ENCODE assay signal across 8 cellular contexts in genomic region chr2:128261245-128262128, GRCh38. TPM values are rescaled to one million over a fixed set of nuclear protein-coding genes. Genes with fewer than 3 reads are reported as not detected.
A peak's percentile ranks its signal among the peaks of the same experiment; 100 is the strongest.
DNase-seq lines count a peak whose midpoint lies in the region; ATAC-seq, FAIRE-seq and TF ChIP-seq lines count a peak whose summit lies in the region.
"Had no signal": no experiment of that assay in that cellular context is flagged by ENCODE, and none has a peak within 500 bp of the region (broad histone marks: within the 10 kb centered on the region; RNA-seq: fewer than 3 reads in every experiment).

No MANE protein-coding gene starts in this region.

- peak overlapping the region; percentile 87 for H2AK9ac ChIP-seq in IMR-90 (replicated peaks; ENCODE audit: low read depth, low read length, poor library complexity)

- no peak overlapping the region for H3K27ac Mint-ChIP-seq in activated naive CD4-positive, alpha-beta T cell treated with anti-CD3 and anti-CD28 coated beads, Interleukin-2, amount 10 ng/mL, durations not matched to agents 7 days and 5 days
- H3K27ac Mint-ChIP-seq: activated naive CD4-positive, alpha-beta T cell treated with anti-CD3 and anti-CD28 coated beads for 36 hours had no signal

- H4K5ac ChIP-seq in IMR-90 (ENCODE audit: low read depth, low read length) = no peak overlapping the region

- H2BK5ac ChIP-seq in IMR-90 (ENCODE audit: low read depth, low read length, poor library complexity, severe bottlenecking) = no peak overlapping the region

- no peak overlapping the region for H3K4me3 Mint-ChIP-seq in activated naive CD4-positive, alpha-beta T cell treated with anti-CD3 and anti-CD28 coated beads, Interleukin-2, amount 10 ng/mL, durations not matched to agents 7 days and 5 days
- H3K4me3 Mint-ChIP-seq: activated naive CD4-positive, alpha-beta T cell treated with anti-CD3 and anti-CD28 coated beads for 36 hours had no signal

- no peaks in the 10 kb centered on the region for H3K36me3 Mint-ChIP-seq in activated naive CD4-positive, alpha-beta T cell treated with anti-CD3 and anti-CD28 coated beads, Interleukin-2, amount 10 ng/mL, durations not matched to agents 7 days and 5 days

- ATAC-seq in IMR-90 (ENCODE audit: low read depth) (peak; percentile 13), body of pancreas (peak; percentile 38)

- peak overlapping the region in 1 of 2 experiments; percentile 46; a peak in 1 of 4 replicates for H4K8ac ChIP-seq in IMR-90 (ENCODE audit: low read depth in 2 of 2, low read length in 2 of 2)

- peak overlapping the region; percentile 56; the same call in 1 of the 2 replicates for H2AK5ac ChIP-seq in IMR-90 (ENCODE audit: low read depth, low read length)

- CTCF ChIA-PET in IMR-90 (lab: Yijun Ruan, JAX) = no interaction called here
- CTCF ChIA-PET in activated naive CD4-positive, alpha-beta T cell treated with anti-CD3 and anti-CD28 coated beads, Interleukin-2, amount 10 ng/mL, durations not matched to agents 7 days and 5 days (lab: Charles Lee) = no interaction called here

- H3K4me3 ChIP-seq in IMR-90 (ENCODE audit: insufficient read depth, low read depth, low read length) (no peak overlapping the region), body of pancreas (no peak overlapping the region), keratinocyte (ENCODE audit: control insufficient read depth in 2 of 3, extremely low read depth in 1 of 3, insufficient read depth in 2 of 3, low read depth in 1 of 3, low read length in 3 of 3) (no peak overlapping the region)

- H3K4me1 ChIP-seq in IMR-90 (ENCODE audit: control insufficient read depth, insufficient read depth, low read length) (peaks cover 5% of the 10 kb centered on the region; the same call in 1 of the 2 replicates), body of pancreas (no peaks in the 10 kb centered on the region), keratinocyte (ENCODE audit: control insufficient read depth, extremely low read depth, insufficient read depth, low read length) (peaks cover 12% of the 10 kb centered on the region)

- H3K9me3 ChIP-seq in IMR-90 (ENCODE audit: control insufficient read depth, insufficient read depth, low read length) (peaks cover 3% of the 10 kb centered on the region; the same call in 1 of the 2 replicates), body of pancreas (no peaks in the 10 kb centered on the region), keratinocyte (ENCODE audit: control insufficient read depth, low read depth, low read length) (no peaks in the 10 kb centered on the region)

- dilution Hi-C loops in IMR-90 (cut with HindIII; ENCODE audit: low sequenced_read_pairs, unreplicated experiment) = no loop called here
- dilution Hi-C loops in keratinocyte (cut with MboI; ENCODE audit: extremely low pct_ligation_motif_present, low sequenced_read_pairs) = no loop called here

- TF ChIP-seq CTCF in IMR-90 (conservative IDR thresholded peaks at IDR 0.05; ENCODE audit: low read depth, low read length) (no peak), body of pancreas (IDR thresholded peaks at IDR 0.05) (no peak), keratinocyte (optimal IDR thresholded peaks at IDR 0.05 in 1 of 3, IDR thresholded peaks at IDR 0.05 in 1 of 3, conservative IDR thresholded peaks at IDR 0.05 in 1 of 3; ENCODE audit: extremely low read depth in 1 of 3, insufficient read depth in 2 of 3, low read length in 3 of 3) (no peak)

- H3K9me3 Mint-ChIP-seq in activated naive CD4-positive, alpha-beta T cell treated with anti-CD3 and anti-CD28 coated beads, Interleukin-2, amount 10 ng/mL, durations not matched to agents 7 days and 5 days = no peaks in the 10 kb centered on the region
- H3K9me3 Mint-ChIP-seq: activated naive CD4-positive, alpha-beta T cell treated with anti-CD3 and anti-CD28 coated beads for 36 hours had no signal

- H4K20me1 ChIP-seq in IMR-90 (ENCODE audit: insufficient read depth, low read length) = peaks cover 18% of the 10 kb centered on the region
- no peaks in the 10 kb centered on the region for H4K20me1 ChIP-seq in keratinocyte (ENCODE audit: control insufficient read depth, extremely low read depth, insufficient read depth, low read length)

- H3K9me1 ChIP-seq in IMR-90 (ENCODE audit: insufficient read depth, low read length) = peaks cover 9% of the 10 kb centered on the region; the same call in 1 of the 2 replicates
- no peaks in the 10 kb centered on the region for H3K9me1 ChIP-seq in keratinocyte (ENCODE audit: control insufficient read depth, extremely low read depth, insufficient read depth, low read length)

- peaks cover 12% of the 10 kb centered on the region for H3K27me3 Mint-ChIP-seq in activated naive CD4-positive, alpha-beta T cell treated with anti-CD3 and anti-CD28 coated beads, Interleukin-2, amount 10 ng/mL, durations not matched to agents 7 days and 5 days

- no peak for TF ChIP-seq RAD21 in IMR-90 (IDR thresholded peaks at IDR 0.05; ENCODE audit: low read length)

- in situ Hi-C loops in IMR-90 (cut with MboI; ENCODE audit: low sequenced_read_pairs) = no loop called here

- H2BK120ac ChIP-seq in IMR-90 (ENCODE audit: low read depth, low read length) = peak overlapping the region; percentile 36

- peak overlapping the region; percentile 39 for H4K91ac ChIP-seq in IMR-90 (ENCODE audit: insufficient read depth, low read depth, low read length)

- H3K4ac ChIP-seq in IMR-90 (ENCODE audit: low read depth, low read length) = peak overlapping the region; percentile 60

- H3K36me3 ChIP-seq in IMR-90 (ENCODE audit: control insufficient read depth, insufficient read depth, low read length) = peaks cover 16% of the 10 kb centered on the region; the same call in 1 of the 2 replicates
- H3K36me3 ChIP-seq in body of pancreas (replicated peaks in 1 of 2; ENCODE audit: insufficient read depth in 1 of 2, low read depth in 2 of 2) = no peaks in the 10 kb centered on the region
- H3K36me3 ChIP-seq in keratinocyte (ENCODE audit: control insufficient read depth in 2 of 2, extremely low read depth in 1 of 2, insufficient read depth in 2 of 2, low read length in 2 of 2) = no peaks in the 10 kb centered on the region

- H3K27ac ChIP-seq in IMR-90 (ENCODE audit: insufficient read depth, low read length) (peak overlapping the region; percentile 9; the same call in 1 of the 2 replicates), body of pancreas (peak overlapping the region in 1 of 4 donors; percentile 10), keratinocyte (ENCODE audit: control insufficient read depth, insufficient read depth, low read length) (no peak overlapping the region), substantia nigra (ENCODE audit: low read depth, low read length, poor library complexity, severe bottlenecking) (peak overlapping the region; percentile 70)

- no peak overlapping the region for H2BK20ac ChIP-seq in IMR-90 (ENCODE audit: low read depth, low read length)

- FAIRE-seq in keratinocyte (lab: Jason Lieb, UNC) (no peak), H54 (lab: Jason Lieb, UNC) (no peak)

- H3K18ac ChIP-seq in IMR-90 (ENCODE audit: low read depth, low read length) = no peak overlapping the region; the same call in 1 of the 2 replicates

- DNase-seq in IMR-90 (no peak), body of pancreas (no peak), keratinocyte (ENCODE audit: low read depth, low spot score) (no peak), substantia nigra (lab: John Stamatoyannopoulos, UW) (peak in 1 of 49 donors; percentile 41), H54 (ENCODE audit: insufficient read length, low spot score) (no peak)
- DNase-seq in activated CD4-positive, alpha-beta T cell treated with anti-CD3 and anti-CD28 coated beads for 1 hour = no peak
- no peak for DNase-seq in activated naive CD4-positive, alpha-beta T cell treated with anti-CD3 and anti-CD28 coated beads, Interleukin-2, amount 10 ng/mL, durations not matched to agents 7 days and 5 days
- DNase-seq: activated naive CD4-positive, alpha-beta T cell treated with anti-CD3 and anti-CD28 coated beads for 36 hours had no signal

- H3K4me2 ChIP-seq in IMR-90 (ENCODE audit: low read depth, low read length) (no peak overlapping the region), keratinocyte (ENCODE audit: control insufficient read depth, extremely low read depth, insufficient read depth, low read depth, low read length) (peak overlapping the region; percentile 65)

- no peak overlapping the region for H2BK15ac ChIP-seq in IMR-90 (ENCODE audit: low read depth, low read length)

- peaks cover 10 to 20% of the 10 kb centered on the region in 2 experiments; a peak in 3 of 4 replicates for H3K79me1 ChIP-seq in IMR-90 (ENCODE audit: low read depth in 1 of 2, low read length in 2 of 2)

- H2AFZ ChIP-seq in IMR-90 (replicated peaks; ENCODE audit: low read length, poor library complexity) (peak overlapping the region; percentile 72), keratinocyte (ENCODE audit: control insufficient read depth, low read length) (no peak overlapping the region)

- no peak overlapping the region for H3K14ac ChIP-seq in IMR-90 (replicated peaks; ENCODE audit: low read depth, low read length)

- H3K27me3 ChIP-seq in IMR-90 (ENCODE audit: control insufficient read depth, insufficient read depth, low read length) = no peaks in the 10 kb centered on the region
- H3K27me3 ChIP-seq in body of pancreas = no peaks in the 10 kb centered on the region
- no peaks in the 10 kb centered on the region for H3K27me3 ChIP-seq in keratinocyte (ENCODE audit: control insufficient read depth, extremely low read depth, insufficient read depth, low read length)

- no peak overlapping the region for H3K56ac ChIP-seq in IMR-90 (ENCODE audit: extremely low read depth, insufficient read depth, low read length)

- H3K79me2 ChIP-seq in keratinocyte (ENCODE audit: control insufficient read depth, insufficient read depth, low read length) = no peaks in the 10 kb centered on the region

- H3K4me1 Mint-ChIP-seq in activated naive CD4-positive, alpha-beta T cell treated with anti-CD3 and anti-CD28 coated beads, Interleukin-2, amount 10 ng/mL, durations not matched to agents 7 days and 5 days = no peaks in the 10 kb centered on the region

- WGBS in IMR-90 (ENCODE audit: extremely low coverage in 2 of 2, insufficient read length in 1 of 2), 2 experiments = 89% methylated on average over 8 of the region's 26 CpGs; no CpG with 5 or more reads in 1 of the 2 experiments
- 83 to 86% methylated on average over 24 to 26 of the region's 26 CpGs for WGBS in body of pancreas, 2 donors

- POLR2A ChIA-PET in IMR-90 (lab: Charles Lee; ENCODE audit: unreplicated experiment) = no interaction called here

- no peak for TF ChIP-seq POLR2A in IMR-90 (IDR thresholded peaks at IDR 0.05; ENCODE audit: low read depth, low read length)
- no peak for TF ChIP-seq POLR2A in body of pancreas (IDR thresholded peaks at IDR 0.05)
- TF ChIP-seq POLR2A in H54 (IDR thresholded peaks at IDR 0.05; ENCODE audit: low read depth, low read length) = no peak

- intact Hi-C loops in IMR-90 (cut with micrococcal nuclease) = no loop called here
- intact Hi-C loops in body of pancreas (cut with DNase I) = no loop called here

- H3K9ac ChIP-seq in IMR-90 (ENCODE audit: low read depth, low read length) (no peak overlapping the region), keratinocyte (ENCODE audit: control insufficient read depth, extremely low read depth, insufficient read depth, low read length) (peak overlapping the region; percentile 61)

- no TSS peak for BruUV-seq in IMR-90 (replicated peaks; lab: Mats Ljungman, UMichigan)

- no peak overlapping the region; the same call in 1 of the 2 replicates for H3K23ac ChIP-seq in IMR-90 (ENCODE audit: low read depth, low read length)

RNA-seq across cellular contexts. Expression of gene HS6ST1, which starts 57.2 kb away (rescaled TPM):
- total RNA-seq in IMR-90 (2012; rRNA removed) = 29.7 and 29.9 TPM in 2 replicates
- polyA plus RNA-seq in IMR-90 (2012; rRNA removed) = 36.9 and 39.7 TPM in 2 replicates
- 22.1 and 48.3 TPM in 2 replicates for polyA plus RNA-seq in IMR-90 (2012; cell fraction: cytosol; rRNA removed)
- 21.0 and 34.4 TPM in 2 replicates for polyA plus RNA-seq in IMR-90 (2012; cell fraction: nucleus; rRNA removed; ENCODE audit: low replicate concordance)
- total RNA-seq in body of pancreas = 10 to 100 TPM; 25.4 to 44.8 TPM
- polyA plus RNA-seq in keratinocyte = 6.3 to 10.1 TPM (median 9.2 TPM) in 3 replicates
- polyA plus RNA-seq in keratinocyte (2011; ENCODE audit: low read depth) = 6.5 TPM
- polyA plus RNA-seq in keratinocyte (2011; cell fraction: cytosol; rRNA removed) = 4.5 and 10.8 TPM in 2 replicates
- polyA plus RNA-seq in keratinocyte (2011; cell fraction: nucleus; rRNA removed) = 11.0 and 15.0 TPM in 2 replicates
- polyA plus RNA-seq in keratinocyte (2012; ENCODE audit: low replicate concordance) = 11.0 and 20.8 TPM in 2 replicates
- 10.4 to 23.9 TPM (median 14.1 TPM) in 3 replicates for polyA minus RNA-seq in keratinocyte
- polyA minus RNA-seq in keratinocyte (2011; cell fraction: cytosol; rRNA and poly(A)+ RNA removed) = 30.3 TPM
- 17.5 and 18.5 TPM in 2 replicates for polyA minus RNA-seq in keratinocyte (2011; cell fraction: nucleus; rRNA and poly(A)+ RNA removed)
